ENCODE assay signal across 1 cellular context in the genomic region with DNA sequence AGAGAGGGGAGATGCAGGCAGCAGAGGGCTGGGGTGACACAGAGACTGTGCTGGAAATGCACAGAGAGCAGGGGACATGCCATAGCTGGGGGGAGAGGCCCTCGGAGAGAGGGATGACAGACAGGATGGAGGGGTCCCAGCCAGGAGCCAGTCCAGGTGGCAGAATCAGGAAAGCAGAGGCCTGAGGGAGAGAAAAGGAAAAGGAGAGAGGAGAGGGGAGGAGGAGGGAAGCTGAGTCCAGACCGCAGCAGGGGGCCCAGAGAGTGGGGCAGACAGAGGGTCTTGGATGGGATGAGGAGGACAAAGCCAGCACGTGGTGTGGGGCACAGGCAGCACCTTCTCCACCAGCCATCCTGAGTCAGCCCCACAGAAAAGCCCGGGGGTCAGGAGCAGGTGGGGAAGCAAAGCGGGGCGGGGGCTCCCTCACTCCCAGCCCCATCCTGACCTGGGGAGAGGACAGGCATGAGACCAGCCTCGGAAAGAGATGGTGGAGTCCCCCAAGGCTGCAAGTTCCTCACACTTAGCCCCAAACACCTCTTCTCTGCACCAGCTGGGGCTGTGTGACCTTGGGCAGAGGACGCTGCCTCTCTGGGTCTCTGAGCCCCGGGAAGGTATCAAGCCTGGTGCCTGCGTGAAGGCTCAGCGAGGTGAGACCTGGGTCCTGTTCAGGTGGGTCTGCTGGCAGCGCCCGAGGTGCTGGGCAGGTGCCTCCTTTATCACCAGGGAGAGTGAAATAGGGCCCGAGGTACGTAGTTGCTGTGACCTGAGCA.
TF ChIP-seq lines count a peak whose summit lies in the region.

No MANE protein-coding gene starts in this region.

TF ChIP-seq in GM23338, 12 proteins besides CTCF, POLR2A, EP300 and RAD21:
- TF ChIP-seq REST (IDR thresholded peaks at IDR 0.05; ENCODE audit: unreplicated experiment) (no peak), EZH2phosphoT487 (IDR thresholded peaks at IDR 0.05; ENCODE audit: unreplicated experiment) (no peak), ZNF462 (CRISPR knock-in tag; IDR thresholded peaks at IDR 0.05) (no peak), ZNF114 (CRISPR knock-in tag; IDR thresholded peaks at IDR 0.05) (no peak), POLR2AphosphoS5 (IDR thresholded peaks at IDR 0.05; ENCODE audit: low read depth) (no peak), STAT1 (IDR thresholded peaks at IDR 0.05; ENCODE audit: unreplicated experiment) (no peak), JUNB (IDR thresholded peaks at IDR 0.05; ENCODE audit: unreplicated experiment) (no peak), CREB1 (CRISPR knock-in tag; IDR thresholded peaks at IDR 0.05; ENCODE audit: low read depth) (no peak), NANOG (IDR thresholded peaks at IDR 0.05; ENCODE audit: borderline replicate concordance) (no peak), ETS1 (IDR thresholded peaks at IDR 0.05) (no peak), ZNF331 (CRISPR knock-in tag; IDR thresholded peaks at IDR 0.05; ENCODE audit: low read depth) (no peak), EZH2 (IDR thresholded peaks at IDR 0.05; ENCODE audit: low read depth, unreplicated experiment) (no peak)
